In genomic region chr4:89110986-89111832, GRCh38 we compare ENCODE assay signal across 9 cellular contexts. TPM values are rescaled to one million over a fixed set of nuclear protein-coding genes. Genes with fewer than 3 reads are reported as not detected.
A peak's percentile ranks its signal among the peaks of the same experiment; 100 is the strongest.
DNase-seq lines count a peak whose midpoint lies in the region; ATAC-seq, FAIRE-seq and TF ChIP-seq lines count a peak whose summit lies in the region.
"Had no signal": no experiment of that assay in that cellular context is flagged by ENCODE, and none has a peak within 500 bp of the region (broad histone marks: within the 10 kb centered on the region; RNA-seq: fewer than 3 reads in every experiment).

Gene TIGD2 (plus strand): TSS chr4:89111533. CDS start chr4:89112975, 1,442 bp downstream.

- no peaks in the 10 kb centered on the region for H3K9me1 ChIP-seq in keratinocyte (ENCODE audit: control insufficient read depth, extremely low read depth, insufficient read depth, low read length)

- no peak for FAIRE-seq in keratinocyte (lab: Jason Lieb, UNC)
- FAIRE-seq: TTC549 had no signal

- ATAC-seq in GM18907 (IDR thresholded peaks at IDR 0.05; ENCODE audit: unreplicated experiment) (peak; percentile 92), HG03139 (IDR thresholded peaks at IDR 0.05; ENCODE audit: unreplicated experiment) (peak; percentile 93), activated B cell treated with CpG ODN at 0.5 μM for 24 hours (ENCODE audit: low read depth) (peak; percentile 95)

- POLR2A ChIA-PET in activated B cell treated with CpG ODN at 0.5 μM for 24 hours (lab: Charles Lee) = interaction anchor here (0.8 to 1.3 kb wide), 2 partner anchors 10 to 586 kb away, joined by 3 read pairs; no protein-coding TSS in a partner anchor

- H4K20me1 ChIP-seq in keratinocyte (ENCODE audit: control insufficient read depth, extremely low read depth, insufficient read depth, low read length) = no peaks in the 10 kb centered on the region

- TF ChIP-seq CTCF in AG09309 (IDR thresholded peaks at IDR 0.05; ENCODE audit: control insufficient read depth, insufficient read depth, low read depth, low read length, missing control alignments) (peak; percentile 76), activated B cell treated with CpG ODN at 0.5 μM for 24 hours (IDR thresholded peaks at IDR 0.05) (peak; percentile 96), keratinocyte (optimal IDR thresholded peaks at IDR 0.05 in 1 of 3, IDR thresholded peaks at IDR 0.05 in 1 of 3, conservative IDR thresholded peaks at IDR 0.05 in 1 of 3; ENCODE audit: extremely low read depth in 1 of 3, insufficient read depth in 2 of 3, low read length in 3 of 3) (peak; percentile 50 to 88 (median 69))

- intact Hi-C loops in activated B cell treated with CpG ODN at 0.5 μM for 24 hours (cut with micrococcal nuclease) = loop anchor here (1.0 to 10.0 kb wide), 14 partner anchors 10 to 1891 kb away; partner anchors contain the start of genes CCSER1, FAM13A, HERC3 and HERC5

- H3K27me3 ChIP-seq in keratinocyte (ENCODE audit: control insufficient read depth, extremely low read depth, insufficient read depth, low read length) = peaks cover 16% of the 10 kb centered on the region

- H3K27me3 Mint-ChIP-seq in activated B cell treated with CpG ODN at 0.5 μM for 24 hours = no peaks in the 10 kb centered on the region

- peak within 1 kb of the TSS; percentile 85 for H2AFZ ChIP-seq in keratinocyte (ENCODE audit: control insufficient read depth, low read length)

- H3K27ac Mint-ChIP-seq in activated B cell treated with CpG ODN at 0.5 μM for 24 hours = peak within 1 kb of the TSS; percentile 77

- H3K36me3 Mint-ChIP-seq in activated B cell treated with CpG ODN at 0.5 μM for 24 hours (ENCODE audit: low read depth) = no peaks in the 10 kb centered on the region

- H3K79me2 ChIP-seq in keratinocyte (ENCODE audit: control insufficient read depth, insufficient read depth, low read length) = peaks cover 6% of the 10 kb centered on the region

- peak within 1 kb of the TSS; percentile 91 for H3K4me2 ChIP-seq in keratinocyte (ENCODE audit: control insufficient read depth, extremely low read depth, insufficient read depth, low read depth, low read length)

- H3K4me1 ChIP-seq in keratinocyte (ENCODE audit: control insufficient read depth, extremely low read depth, insufficient read depth, low read length) = peaks cover 12% of the 10 kb centered on the region

- CTCF ChIA-PET in activated B cell treated with CpG ODN at 0.5 μM for 24 hours (lab: Charles Lee) = no interaction called here

- H3K36me3 ChIP-seq in keratinocyte (ENCODE audit: control insufficient read depth in 2 of 2, extremely low read depth in 1 of 2, insufficient read depth in 2 of 2, low read length in 2 of 2) = peaks cover 0 to 8% of the 10 kb centered on the region in 2 experiments

- H3K4me3 ChIP-seq in AG09309 (ENCODE audit: control insufficient read depth, low read depth, low read length) (peak within 1 kb of the TSS; percentile 76), keratinocyte (ENCODE audit: control insufficient read depth in 2 of 3, extremely low read depth in 1 of 3, insufficient read depth in 2 of 3, low read depth in 1 of 3, low read length in 3 of 3) (peak within 1 kb of the TSS; percentile 75 to 87 (median 78))

- peaks cover 10% of the 10 kb centered on the region for H3K9me3 Mint-ChIP-seq in activated B cell treated with CpG ODN at 0.5 μM for 24 hours

- H3K9ac ChIP-seq in keratinocyte (ENCODE audit: control insufficient read depth, extremely low read depth, insufficient read depth, low read length) = peak within 1 kb of the TSS; percentile 82

- DNase-seq in AG09309 (ENCODE audit: low read depth) = peak; percentile 37
- DNase-seq in NCI-H2196 (lab: John Stamatoyannopoulos, UW; ENCODE audit: unreplicated experiment) = peak; percentile 80
- DNase-seq in activated B cell treated with CpG ODN at 0.5 μM for 24 hours = peak; percentile 82
- DNase-seq in central memory CD4-positive, alpha-beta T cell = peak; percentile 85
- DNase-seq in keratinocyte (ENCODE audit: low read depth, low spot score) = no peak
- DNase-seq in stimulated activated CD4-positive, alpha-beta T cell treated with anti-CD3 and anti-CD28 coated beads, Interleukin-15, amount 100 ng/mL, for 1 hour (ENCODE audit: low read depth in 1 of 2, low spot score in 1 of 2) = peak; percentile 78 to 86

- peaks cover 30% of the 10 kb centered on the region for H3K4me1 Mint-ChIP-seq in activated B cell treated with CpG ODN at 0.5 μM for 24 hours

- dilution Hi-C loops in keratinocyte (cut with MboI; ENCODE audit: extremely low pct_ligation_motif_present, low sequenced_read_pairs) = no loop called here

- H3K27ac ChIP-seq in keratinocyte (ENCODE audit: control insufficient read depth, insufficient read depth, low read length) = peak within 1 kb of the TSS; percentile 71

- H3K9me3 ChIP-seq in keratinocyte (ENCODE audit: control insufficient read depth, low read depth, low read length) = no peaks in the 10 kb centered on the region

- H3K4me3 Mint-ChIP-seq in activated B cell treated with CpG ODN at 0.5 μM for 24 hours = peak within 1 kb of the TSS; percentile 88

RNA-seq across cellular contexts. Expression of gene TIGD2, which starts in this region (rescaled TPM):
- 7.0 and 8.2 TPM in 2 replicates for total RNA-seq in activated B cell treated with CpG ODN at 0.5 μM for 24 hours
- polyA plus RNA-seq in keratinocyte = 2.7 to 5.3 TPM (median 4.9 TPM) in 3 replicates
- polyA plus RNA-seq in keratinocyte (2011; ENCODE audit: low read depth) = 10.3 TPM
- 2.6 and 4.9 TPM in 2 replicates for polyA plus RNA-seq in keratinocyte (2011; cell fraction: cytosol; rRNA removed)
- 4.6 and 5.6 TPM in 2 replicates for polyA plus RNA-seq in keratinocyte (2011; cell fraction: nucleus; rRNA removed)
- 6.4 and 6.5 TPM in 2 replicates for polyA plus RNA-seq in keratinocyte (2012; ENCODE audit: low replicate concordance)
- polyA minus RNA-seq in keratinocyte = 1.8 to 4.1 TPM (median 2.6 TPM) in 3 replicates
- 3.5 TPM for polyA minus RNA-seq in keratinocyte (2011; cell fraction: cytosol; rRNA and poly(A)+ RNA removed)
- polyA minus RNA-seq in keratinocyte (2011; cell fraction: nucleus; rRNA and poly(A)+ RNA removed) = 2.3 and 6.1 TPM in 2 replicates
